8 cellular contexts compared by ENCODE assay signal in genomic region chr6:169589699-169590257, GRCh38.
A peak's percentile ranks its signal among the peaks of the same experiment; 100 is the strongest.
DNase-seq lines count a peak whose midpoint lies in the region; ATAC-seq, FAIRE-seq and TF ChIP-seq lines count a peak whose summit lies in the region.

No MANE protein-coding gene starts in this region.

- ATAC-seq in GM18868 (IDR thresholded peaks at IDR 0.05; ENCODE audit: unreplicated experiment) (peak; percentile 64), HG02623 (IDR thresholded peaks at IDR 0.05; ENCODE audit: unreplicated experiment) (peak; percentile 85)

- FAIRE-seq in urothelium cell line (lab: Jason Lieb, UNC): no peak

- peak; percentile 81 for DNase-seq in NCI-H526 treated with DMSO at 0.1 percent for 48 hours (lab: John Stamatoyannopoulos, UW)
- peak; percentile 20 for DNase-seq in foreskin melanocyte
- no peak for DNase-seq in hypothalamus (lab: John Stamatoyannopoulos, UW)
- DNase-seq in testis: no peak
- no peak for DNase-seq in urothelium cell line (ENCODE audit: low spot score)
- DNase-seq in NCI-H1694 treated with DMSO at 0.1 percent for 48 hours (lab: John Stamatoyannopoulos, UW): no peak

- intact Hi-C loops in testis (cut with DNase I; ENCODE audit: low total_unique reads): no loop called here

- H3K9me3 ChIP-seq in testis: no peaks in the 10 kb centered on the region

- H3K27ac ChIP-seq in testis: peak overlapping the region in 1 of 2 donors; percentile 66

- no peak overlapping the region for H3K4me3 ChIP-seq in testis

- no peaks in the 10 kb centered on the region for H3K36me3 ChIP-seq in testis (ENCODE audit: low read depth, missing control alignments)

- WGBS in testis, 2 donors: 29 to 39% methylated on average over 6 of the region's 6 CpGs

- H3K27me3 ChIP-seq in testis: no peaks in the 10 kb centered on the region

- H3K4me1 ChIP-seq in testis: peaks cover 12% of the 10 kb centered on the region

- TF ChIP-seq CTCF in testis (IDR thresholded peaks at IDR 0.05): no peak

- TF ChIP-seq POLR2A in testis (IDR thresholded peaks at IDR 0.05): no peak

Comparison
In these comparisons a context has a peak if more than half of its experiments do, and no peak if none do; other contexts are left out.
1. DNase-seq: peak in NCI-H526 treated with DMSO at 0.1 percent for 48 hours (single experiment) and foreskin melanocyte (single experiment); none in hypothalamus (0 of 51), testis (single experiment), urothelium cell line (single experiment) and NCI-H1694 treated with DMSO at 0.1 percent for 48 hours (single experiment).